ENCODE assay signal across 35 cellular contexts in the genomic region with DNA sequence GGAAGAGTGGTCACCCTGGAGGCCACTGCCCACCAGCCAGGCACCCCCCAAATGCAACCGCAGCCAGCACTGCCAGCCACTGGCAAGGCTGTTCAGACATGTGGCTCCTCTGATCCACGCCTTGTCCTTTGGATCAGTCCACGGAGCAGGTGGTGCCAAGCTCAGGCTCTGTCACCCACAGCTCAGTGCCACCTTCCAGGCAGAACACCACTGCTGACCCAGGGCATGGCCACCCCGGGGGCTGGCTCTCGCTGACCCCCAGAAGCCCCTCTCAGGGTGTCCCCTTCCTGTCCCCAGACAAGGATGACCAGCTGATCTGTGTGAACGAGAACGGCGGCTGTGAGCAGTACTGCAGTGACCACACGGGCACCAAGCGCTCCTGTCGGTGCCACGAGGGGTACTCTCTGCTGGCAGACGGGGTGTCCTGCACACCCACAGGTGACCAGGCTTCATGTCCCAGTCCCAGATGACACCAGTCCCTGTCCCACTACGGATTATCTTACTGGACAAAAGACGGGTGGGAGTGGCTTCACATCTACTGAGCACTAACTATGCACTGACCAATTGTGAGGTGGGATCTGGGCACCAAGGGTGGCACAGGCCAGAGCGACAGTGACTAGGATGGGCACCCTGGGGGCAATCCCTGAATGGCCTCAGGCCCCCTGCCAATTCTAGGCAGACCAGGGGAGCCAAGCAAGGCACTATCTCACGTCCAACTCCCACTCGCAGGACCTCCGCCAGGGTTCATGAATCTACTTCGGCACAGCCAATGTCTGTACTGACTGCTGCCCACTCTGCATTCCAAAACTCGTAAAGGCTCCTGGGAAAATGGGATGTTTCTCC. TPM values are rescaled to one million over a fixed set of nuclear protein-coding genes. Genes with fewer than 3 reads are reported as not detected.
DNase-seq lines count a peak whose midpoint lies in the region; ATAC-seq and TF ChIP-seq lines count a peak whose summit lies in the region.
"Had no signal": no experiment of that assay in that cellular context is flagged by ENCODE, and none has a peak within 500 bp of the region (broad histone marks: within the 10 kb centered on the region; RNA-seq: fewer than 3 reads in every experiment).

No MANE protein-coding gene starts in this region.

- no peaks in the 10 kb centered on the region for H3K36me3 Mint-ChIP-seq in activated naive CD4-positive, alpha-beta T cell treated with anti-CD3 and anti-CD28 coated beads, Interleukin-2, amount 10 ng/mL, durations not matched to agents 7 days and 5 days
- no peaks in the 10 kb centered on the region for H3K36me3 Mint-ChIP-seq in activated naive CD4-positive, alpha-beta T cell treated with anti-CD3 and anti-CD28 coated beads for 36 hours (ENCODE audit: low read depth)
- no peaks in the 10 kb centered on the region for H3K36me3 Mint-ChIP-seq in osteocyte (ENCODE audit: unreplicated experiment)
- H3K36me3 Mint-ChIP-seq: activated naive CD8-positive, alpha-beta T cell treated with anti-CD3 and anti-CD28 coated beads for 36 hours; naive thymus-derived CD4-positive, alpha-beta T cell; stimulated activated effector memory CD8-positive, alpha-beta T cell treated with anti-CD3 and anti-CD28 coated beads, Interleukin-12 subunit alpha, Interleukin-12 subunit beta, amount 100 ng/mL, for 72 hours had no signal

- DNase-seq in activated naive CD4-positive, alpha-beta T cell treated with anti-CD3 and anti-CD28 coated beads, Interleukin-2, amount 10 ng/mL, durations not matched to agents 7 days and 5 days: peak; percentile 5
- no peak for DNase-seq in activated naive CD4-positive, alpha-beta T cell treated with anti-CD3 and anti-CD28 coated beads for 36 hours
- peak; percentile 49 for DNase-seq in islet precursor cell
- DNase-seq in osteocyte (ENCODE audit: extremely low spot score, unreplicated experiment): peak; percentile 76
- peak; percentile 13 to 60 for DNase-seq in tibial artery
- DNase-seq in iPS-NIHi7 (ENCODE audit: extremely low spot score): no peak
- DNase-seq in PC-3: no peak
- DNase-seq: activated naive CD8-positive, alpha-beta T cell treated with anti-CD3 and anti-CD28 coated beads for 36 hours; DMS79 treated with DMSO at 0.1 percent for 48 hours; esophagus squamous epithelium; left ventricle myocardium superior; midbrain; naive thymus-derived CD4-positive, alpha-beta T cell; NCI-H1105; NCI-H187 treated with DMSO at 0.1 percent for 48 hours; NCI-H526; occipital lobe; SHP77; stimulated activated CD4-positive, alpha-beta T cell treated with anti-CD3 and anti-CD28 coated beads, Interleukin-12 subunit alpha, Interleukin-12 subunit beta, amount 100 ng/mL, for 4 hours; stimulated activated CD4-positive, alpha-beta T cell treated with anti-CD3 and anti-CD28 coated beads, Interleukin-4, amount 100 ng/mL, for 1 hour; SW 1271; T-helper 9 cell; thyroid gland had no signal

- no peak overlapping the region for H3K4me3 Mint-ChIP-seq in activated naive CD4-positive, alpha-beta T cell treated with anti-CD3 and anti-CD28 coated beads, Interleukin-2, amount 10 ng/mL, durations not matched to agents 7 days and 5 days
- H3K4me3 Mint-ChIP-seq in activated naive CD4-positive, alpha-beta T cell treated with anti-CD3 and anti-CD28 coated beads for 36 hours: no peak overlapping the region
- H3K4me3 Mint-ChIP-seq in osteocyte (ENCODE audit: unreplicated experiment): no peak overlapping the region
- H3K4me3 Mint-ChIP-seq: activated naive CD8-positive, alpha-beta T cell treated with anti-CD3 and anti-CD28 coated beads for 36 hours; naive thymus-derived CD4-positive, alpha-beta T cell; stimulated activated effector memory CD8-positive, alpha-beta T cell treated with anti-CD3 and anti-CD28 coated beads, Interleukin-12 subunit alpha, Interleukin-12 subunit beta, amount 100 ng/mL, for 72 hours had no signal

- H3K79me2 ChIP-seq in PC-3 (ENCODE audit: low read length): no peaks in the 10 kb centered on the region
- H3K79me2 ChIP-seq: hepatocyte had no signal

- no peaks in the 10 kb centered on the region for H3K4me1 Mint-ChIP-seq in activated naive CD4-positive, alpha-beta T cell treated with anti-CD3 and anti-CD28 coated beads, Interleukin-2, amount 10 ng/mL, durations not matched to agents 7 days and 5 days
- no peaks in the 10 kb centered on the region for H3K4me1 Mint-ChIP-seq in activated naive CD4-positive, alpha-beta T cell treated with anti-CD3 and anti-CD28 coated beads for 36 hours (ENCODE audit: low read depth)
- H3K4me1 Mint-ChIP-seq in osteocyte (ENCODE audit: unreplicated experiment): peaks cover 2% of the 10 kb centered on the region
- H3K4me1 Mint-ChIP-seq: activated naive CD8-positive, alpha-beta T cell treated with anti-CD3 and anti-CD28 coated beads for 36 hours; naive thymus-derived CD4-positive, alpha-beta T cell; stimulated activated effector memory CD8-positive, alpha-beta T cell treated with anti-CD3 and anti-CD28 coated beads, Interleukin-12 subunit alpha, Interleukin-12 subunit beta, amount 100 ng/mL, for 72 hours had no signal

- H3K4me1 ChIP-seq in tibial artery (peaks cover 0 to 5% (median 2%) of the 10 kb centered on the region in 4 donors), PC-3 (ENCODE audit: insufficient read depth, low read length) (no peaks in the 10 kb centered on the region)
- H3K4me1 ChIP-seq: HAP-1 had no signal

- POLR2A ChIA-PET in PC-3 (lab: Charles Lee; ENCODE audit: unreplicated experiment): no interaction called here

- H3K27ac ChIP-seq in tibial artery (no peak overlapping the region), PC-3 (ENCODE audit: low read length) (no peak overlapping the region)
- H3K27ac ChIP-seq: BLaER1, esophagus squamous epithelium, hepatocyte, thyroid gland had no signal

- no peaks in the 10 kb centered on the region for H3K9me2 ChIP-seq in PC-3 (replicated peaks; ENCODE audit: low read length)

- no peaks in the 10 kb centered on the region for H3K9me3 Mint-ChIP-seq in activated naive CD4-positive, alpha-beta T cell treated with anti-CD3 and anti-CD28 coated beads, Interleukin-2, amount 10 ng/mL, durations not matched to agents 7 days and 5 days
- no peaks in the 10 kb centered on the region for H3K9me3 Mint-ChIP-seq in activated naive CD4-positive, alpha-beta T cell treated with anti-CD3 and anti-CD28 coated beads for 36 hours
- no peaks in the 10 kb centered on the region for H3K9me3 Mint-ChIP-seq in osteocyte (ENCODE audit: unreplicated experiment)
- H3K9me3 Mint-ChIP-seq: activated naive CD8-positive, alpha-beta T cell treated with anti-CD3 and anti-CD28 coated beads for 36 hours; naive thymus-derived CD4-positive, alpha-beta T cell; stimulated activated effector memory CD8-positive, alpha-beta T cell treated with anti-CD3 and anti-CD28 coated beads, Interleukin-12 subunit alpha, Interleukin-12 subunit beta, amount 100 ng/mL, for 72 hours had no signal

- TF ChIP-seq CTCF in osteocyte (IDR thresholded peaks at IDR 0.05): no peak
- TF ChIP-seq CTCF in tibial artery (IDR thresholded peaks at IDR 0.05): no peak
- TF ChIP-seq CTCF in PC-3 (conservative IDR thresholded peaks at IDR 0.05; ENCODE audit: low read depth, low read length): no peak

- no peak overlapping the region for H3K4me2 ChIP-seq in PC-3 (ENCODE audit: low read length)
- H3K4me2 ChIP-seq: BLaER1, hepatocyte had no signal

- BruUV-seq in PC-3 (replicated peaks; lab: Mats Ljungman, UMichigan): no TSS peak

- CTCF ChIA-PET in activated naive CD4-positive, alpha-beta T cell treated with anti-CD3 and anti-CD28 coated beads, Interleukin-2, amount 10 ng/mL, durations not matched to agents 7 days and 5 days (lab: Charles Lee): no interaction called here
- CTCF ChIA-PET in activated naive CD4-positive, alpha-beta T cell treated with anti-CD3 and anti-CD28 coated beads for 36 hours (lab: Charles Lee): no interaction called here
- CTCF ChIA-PET in PC-3 (lab: Charles Lee): no interaction called here

- H3K36me3 ChIP-seq in tibial artery (no peaks in the 10 kb centered on the region), PC-3 (ENCODE audit: low read depth, low read length) (no peaks in the 10 kb centered on the region)
- H3K36me3 ChIP-seq: BLaER1, esophagus squamous epithelium, HAP-1, thyroid gland had no signal

- H3K4me3 ChIP-seq in tibial artery (no peak overlapping the region), PC-3 (ENCODE audit: low read length) (no peak overlapping the region)
- H3K4me3 ChIP-seq: BLaER1, esophagus squamous epithelium, HAP-1, hepatocyte, K562, thyroid gland had no signal

- H3K9me3 ChIP-seq in tibial artery (no peaks in the 10 kb centered on the region), PC-3 (ENCODE audit: low read length) (no peaks in the 10 kb centered on the region)
- H3K9me3 ChIP-seq: Caco-2, esophagus squamous epithelium, HAP-1, thyroid gland had no signal

- H3F3A ChIP-seq in PC-3 (ENCODE audit: low read length, unreplicated experiment): no peaks in the 10 kb centered on the region

- H2AFZ ChIP-seq in PC-3 (ENCODE audit: low read length): no peak overlapping the region
- H2AFZ ChIP-seq: hepatocyte had no signal

- H3K27me3 ChIP-seq in tibial artery (peaks cover 0 to 15% of the 10 kb centered on the region in 2 donors), PC-3 (ENCODE audit: low read length) (no peaks in the 10 kb centered on the region)
- H3K27me3 ChIP-seq: BLaER1 had no signal

- H3K27me3 Mint-ChIP-seq in activated naive CD4-positive, alpha-beta T cell treated with anti-CD3 and anti-CD28 coated beads, Interleukin-2, amount 10 ng/mL, durations not matched to agents 7 days and 5 days: peaks cover 12% of the 10 kb centered on the region
- no peaks in the 10 kb centered on the region for H3K27me3 Mint-ChIP-seq in activated naive CD4-positive, alpha-beta T cell treated with anti-CD3 and anti-CD28 coated beads for 36 hours (ENCODE audit: low read depth)
- H3K27me3 Mint-ChIP-seq in osteocyte (ENCODE audit: unreplicated experiment): no peaks in the 10 kb centered on the region
- H3K27me3 Mint-ChIP-seq: activated naive CD8-positive, alpha-beta T cell treated with anti-CD3 and anti-CD28 coated beads for 36 hours had no signal

- no peak overlapping the region for H3K9ac ChIP-seq in PC-3 (ENCODE audit: low read length)
- H3K9ac ChIP-seq: BLaER1 had no signal

- no peaks in the 10 kb centered on the region for H4K20me1 ChIP-seq in PC-3 (ENCODE audit: low read length)
- H4K20me1 ChIP-seq: BLaER1 had no signal

- ATAC-seq in GM21360 (IDR thresholded peaks at IDR 0.05; ENCODE audit: unreplicated experiment) (no peak), PC-3 (no peak)
- ATAC-seq: K562; left ventricle myocardium superior; naive thymus-derived CD4-positive, alpha-beta T cell; stimulated activated effector memory CD8-positive, alpha-beta T cell treated with anti-CD3 and anti-CD28 coated beads, Interleukin-12 subunit alpha, Interleukin-12 subunit beta, amount 100 ng/mL, for 72 hours had no signal

- intact Hi-C loops in activated naive CD4-positive, alpha-beta T cell treated with anti-CD3 and anti-CD28 coated beads for 36 hours (cut with micrococcal nuclease): no loop called here
- intact Hi-C loops in tibial artery (cut with DNase I; ENCODE audit: low total_unique reads): no loop called here
- intact Hi-C loops in PC-3 (cut with micrococcal nuclease): no loop called here

- H3K27ac Mint-ChIP-seq in activated naive CD4-positive, alpha-beta T cell treated with anti-CD3 and anti-CD28 coated beads, Interleukin-2, amount 10 ng/mL, durations not matched to agents 7 days and 5 days: no peak overlapping the region
- H3K27ac Mint-ChIP-seq in activated naive CD4-positive, alpha-beta T cell treated with anti-CD3 and anti-CD28 coated beads for 36 hours: no peak overlapping the region
- H3K27ac Mint-ChIP-seq in osteocyte (ENCODE audit: unreplicated experiment): no peak overlapping the region
- H3K27ac Mint-ChIP-seq: activated naive CD8-positive, alpha-beta T cell treated with anti-CD3 and anti-CD28 coated beads for 36 hours; naive thymus-derived CD4-positive, alpha-beta T cell; stimulated activated effector memory CD8-positive, alpha-beta T cell treated with anti-CD3 and anti-CD28 coated beads, Interleukin-12 subunit alpha, Interleukin-12 subunit beta, amount 100 ng/mL, for 72 hours had no signal

RNA-seq across cellular contexts. Expression of gene F10, which starts 7.0 kb away (rescaled TPM):
- not detected for total RNA-seq in activated naive CD4-positive, alpha-beta T cell treated with anti-CD3 and anti-CD28 coated beads for 36 hours
- total RNA-seq in osteocyte (1.8 and 2.0 TPM in 2 replicates), PC-3 (2014; rRNA removed) (not detected in 2 replicates)
- total RNA-seq: activated naive CD8-positive, alpha-beta T cell treated with anti-CD3 and anti-CD28 coated beads for 36 hours; HT1080; MCF 10A; naive thymus-derived CD4-positive, alpha-beta T cell had no signal

RNA-seq across cellular contexts. Expression of gene F7, which starts 10.0 kb away (rescaled TPM):
- under 1 TPM; 0.35 to 0.62 TPM for total RNA-seq in activated naive CD4-positive, alpha-beta T cell treated with anti-CD3 and anti-CD28 coated beads for 36 hours
- total RNA-seq in osteocyte (not detected in 2 replicates), PC-3 (2014; rRNA removed) (not detected in 2 replicates)
- total RNA-seq: esophagus squamous epithelium, K562, left ventricle myocardium superior, MCF 10A, thyroid gland had no signal

RNA-seq across cellular contexts. Expression of gene PROZ, which starts 42.9 kb away (rescaled TPM):
- total RNA-seq in activated naive CD4-positive, alpha-beta T cell treated with anti-CD3 and anti-CD28 coated beads for 36 hours: not detected
- not detected in 2 replicates for total RNA-seq in osteocyte
- not detected in 2 replicates for total RNA-seq in PC-3 (2014; rRNA removed)
- total RNA-seq: aorta, Caco-2, esophagus squamous epithelium, frontal cortex, HT1080, K562, left ventricle myocardium superior, MCF 10A, occipital lobe, renal cortical epithelial cell, thyroid gland had no signal

Comparison
In these comparisons a context has a peak if more than half of its experiments do, and no peak if none do; other contexts are left out.
1. DNase-seq: peak in activated naive CD4-positive, alpha-beta T cell treated with anti-CD3 and anti-CD28 coated beads, Interleukin-2, amount 10 ng/mL, durations not matched to agents 7 days and 5 days (single experiment), islet precursor cell (single experiment), osteocyte (single experiment) and tibial artery (2 of 2); none in activated naive CD4-positive, alpha-beta T cell treated with anti-CD3 and anti-CD28 coated beads for 36 hours (single experiment), iPS-NIHi7 (single experiment) and PC-3 (single experiment).